ENCODE assay signal across 8 cellular contexts in genomic region chr11:27296406-27296994, GRCh38.
DNase-seq lines count a peak whose midpoint lies in the region; ATAC-seq, FAIRE-seq and TF ChIP-seq lines count a peak whose summit lies in the region.

No MANE protein-coding gene starts in this region.

- no peaks in the 10 kb centered on the region for H3K4me1 Mint-ChIP-seq in activated T-helper 1 cell treated with anti-CD3 and anti-CD28 coated beads, Interleukin-12 subunit alpha, Interleukin-12 subunit beta, Interleukin-2, Interleukin-4 antibody, amounts not matched to agents 30 ng/mL and 10 ng/mL and 1 ng/mL, durations not matched to agents 14 hours and 24 hours and 36 hours (ENCODE audit: low read depth)

- H3K27ac ChIP-seq in DND-41 (ENCODE audit: low read length) (no peak overlapping the region), esophagus squamous epithelium (no peak overlapping the region)

- H3K9ac ChIP-seq in DND-41 (ENCODE audit: low read depth, low read length): no peak overlapping the region

- peaks cover 14% of the 10 kb centered on the region for H3K9me3 Mint-ChIP-seq in activated T-helper 1 cell treated with anti-CD3 and anti-CD28 coated beads, Interleukin-12 subunit alpha, Interleukin-12 subunit beta, Interleukin-2, Interleukin-4 antibody, amounts not matched to agents 30 ng/mL and 10 ng/mL and 1 ng/mL, durations not matched to agents 14 hours and 24 hours and 36 hours

- H3K9me3 ChIP-seq in DND-41 (ENCODE audit: insufficient read depth, low read length, severe bottlenecking) (peaks cover 5% of the 10 kb centered on the region), esophagus squamous epithelium (peaks cover 0 to 1% (median 0%) of the 10 kb centered on the region in 3 donors)

- in situ Hi-C loops in KBM-7 (cut with MboI; ENCODE audit: low pct_unique_long_range_greater_than_20kb, low sequenced_read_pairs): no loop called here

- H3K4me2 ChIP-seq in DND-41 (ENCODE audit: insufficient read depth, low read length): no peak overlapping the region

- no peak overlapping the region for H2AFZ ChIP-seq in DND-41 (ENCODE audit: low read depth, low read length)

- H3K4me1 ChIP-seq in DND-41 (ENCODE audit: insufficient read depth, low read length) (no peaks in the 10 kb centered on the region), esophagus squamous epithelium (peaks cover 0 to 21% (median 0%) of the 10 kb centered on the region in 3 donors)

- TF ChIP-seq CTCF in DND-41 (IDR thresholded peaks at IDR 0.05; ENCODE audit: borderline replicate concordance, extremely low read depth, low read length, poor library complexity, severe bottlenecking): peak; percentile 43
- TF ChIP-seq CTCF in esophagus squamous epithelium (IDR thresholded peaks at IDR 0.05): peak; percentile 24 to 74 (median 56)

- intact Hi-C loops in esophagus squamous epithelium (cut with DNase I): loop anchor here (5.0 kb wide), 1 partner anchor 114 kb away; no protein-coding TSS in a partner anchor
- intact Hi-C loops in activated T-helper 1 cell treated with anti-CD3 and anti-CD28 coated beads, Interleukin-12 subunit alpha, Interleukin-12 subunit beta, Interleukin-2, Interleukin-4 antibody, amounts not matched to agents 30 ng/mL and 10 ng/mL and 1 ng/mL, durations not matched to agents 14 hours and 24 hours and 36 hours (cut with micrococcal nuclease): loop anchor here (5.0 kb wide), 1 partner anchor 191 kb away; no protein-coding TSS in a partner anchor

- no peak for FAIRE-seq in GM19239 (lab: Jason Lieb, UNC)

- H3K4me3 Mint-ChIP-seq in activated T-helper 1 cell treated with anti-CD3 and anti-CD28 coated beads, Interleukin-12 subunit alpha, Interleukin-12 subunit beta, Interleukin-2, Interleukin-4 antibody, amounts not matched to agents 30 ng/mL and 10 ng/mL and 1 ng/mL, durations not matched to agents 14 hours and 24 hours and 36 hours: no peak overlapping the region

- H3K27me3 Mint-ChIP-seq in activated T-helper 1 cell treated with anti-CD3 and anti-CD28 coated beads, Interleukin-12 subunit alpha, Interleukin-12 subunit beta, Interleukin-2, Interleukin-4 antibody, amounts not matched to agents 30 ng/mL and 10 ng/mL and 1 ng/mL, durations not matched to agents 14 hours and 24 hours and 36 hours (ENCODE audit: insufficient read depth): peaks cover 3% of the 10 kb centered on the region

- H3K27me3 ChIP-seq in DND-41 (ENCODE audit: insufficient read depth, low read length, poor library complexity): no peaks in the 10 kb centered on the region
- H3K27me3 ChIP-seq in esophagus squamous epithelium: no peaks in the 10 kb centered on the region

- H3K36me3 ChIP-seq in DND-41 (ENCODE audit: insufficient read depth, low read length) (no peaks in the 10 kb centered on the region), esophagus squamous epithelium (no peaks in the 10 kb centered on the region)

- 34 to 38% methylated on average over 5 of the region's 5 CpGs for WGBS in esophagus squamous epithelium, 2 donors

- DNase-seq in DND-41 (no peak), KBM-7 (peak; percentile 15), RKO (ENCODE audit: low spot score) (peak; percentile 57), esophagus squamous epithelium (lab: John Stamatoyannopoulos, UW) (no peak), pulmonary artery endothelial cell (ENCODE audit: low read depth, low spot score) (peak; percentile 32), GM19239 (ENCODE audit: insufficient read length, low spot score) (no peak)
- no peak for DNase-seq in activated T-helper 1 cell treated with anti-CD3 and anti-CD28 coated beads, Interleukin-12 subunit alpha, Interleukin-12 subunit beta, Interleukin-2, Interleukin-4 antibody, amounts not matched to agents 30 ng/mL and 10 ng/mL and 1 ng/mL, durations not matched to agents 14 hours and 24 hours and 36 hours (ENCODE audit: low spot score)

- ATAC-seq in DND-41 (ENCODE audit: insufficient read depth, low read depth) (no peak), GM21526 (IDR thresholded peaks at IDR 0.05; ENCODE audit: low FRiP score, unreplicated experiment) (peak; percentile 93)

- H3K79me2 ChIP-seq in DND-41 (ENCODE audit: insufficient read depth, low read length): no peaks in the 10 kb centered on the region

- H4K20me1 ChIP-seq in DND-41 (ENCODE audit: insufficient read depth, low read length): no peaks in the 10 kb centered on the region

- TF ChIP-seq POLR2A in esophagus squamous epithelium (IDR thresholded peaks at IDR 0.05): no peak

- H3K36me3 Mint-ChIP-seq in activated T-helper 1 cell treated with anti-CD3 and anti-CD28 coated beads, Interleukin-12 subunit alpha, Interleukin-12 subunit beta, Interleukin-2, Interleukin-4 antibody, amounts not matched to agents 30 ng/mL and 10 ng/mL and 1 ng/mL, durations not matched to agents 14 hours and 24 hours and 36 hours (ENCODE audit: low read depth): no peaks in the 10 kb centered on the region

- no peak overlapping the region for H3K27ac Mint-ChIP-seq in activated T-helper 1 cell treated with anti-CD3 and anti-CD28 coated beads, Interleukin-12 subunit alpha, Interleukin-12 subunit beta, Interleukin-2, Interleukin-4 antibody, amounts not matched to agents 30 ng/mL and 10 ng/mL and 1 ng/mL, durations not matched to agents 14 hours and 24 hours and 36 hours

- no peak overlapping the region for H3K4me3 ChIP-seq in DND-41 (ENCODE audit: low read depth in 1 of 2, low read length in 2 of 2)
- no peak overlapping the region for H3K4me3 ChIP-seq in esophagus squamous epithelium

Comparison
In these comparisons a context has a peak if more than half of its experiments do, and no peak if none do; other contexts are left out.
1. DNase-seq: peak in KBM-7 (single experiment), RKO (single experiment) and pulmonary artery endothelial cell (single experiment); none in DND-41 (single experiment), esophagus squamous epithelium (single experiment), GM19239 (single experiment) and activated T-helper 1 cell treated with anti-CD3 and anti-CD28 coated beads, Interleukin-12 subunit alpha, Interleukin-12 subunit beta, Interleukin-2, Interleukin-4 antibody, amounts not matched to agents 30 ng/mL and 10 ng/mL and 1 ng/mL, durations not matched to agents 14 hours and 24 hours and 36 hours (single experiment).